In the genomic region with DNA sequence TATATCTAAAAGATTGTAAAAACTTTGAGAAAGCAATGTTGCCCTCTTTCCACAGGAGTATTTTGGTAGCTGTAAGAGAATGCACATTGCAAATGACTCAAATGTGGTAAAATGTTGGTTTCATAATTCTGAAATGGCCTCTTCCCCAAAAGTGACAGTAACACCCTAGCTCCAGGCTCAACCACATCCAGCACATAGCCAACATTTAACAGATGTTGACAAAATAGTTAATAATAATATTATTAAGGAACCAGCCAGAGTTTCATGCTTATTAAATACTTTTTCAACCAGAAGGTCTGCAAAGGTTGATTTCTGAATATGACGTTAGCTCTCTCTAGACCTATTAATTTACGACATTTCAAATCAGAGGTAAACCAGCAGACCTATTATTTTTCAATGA, we compare ENCODE assay signal across 8 cellular contexts. TPM values are rescaled to one million over a fixed set of nuclear protein-coding genes. Genes with fewer than 3 reads are reported as not detected.
DNase-seq lines count a peak whose midpoint lies in the region; ATAC-seq and TF ChIP-seq lines count a peak whose summit lies in the region.

No MANE protein-coding gene starts in this region.

- H2BK120ac ChIP-seq in mesenchymal stem cell (ENCODE audit: low read depth, low read length): no peak overlapping the region

- no peak overlapping the region for H3K18ac ChIP-seq in mesenchymal stem cell (ENCODE audit: low read depth in 1 of 2, low read length in 2 of 2)

- CTCF ChIA-PET in Caco-2 (lab: Charles Lee): no interaction called here

- no peak overlapping the region for H2AK5ac ChIP-seq in mesenchymal stem cell (ENCODE audit: low read length, severe bottlenecking)

- intact Hi-C loops in activated T-helper 2 cell treated with anti-CD3 and anti-CD28 coated beads, Interferon-gamma antibody, Interleukin-2, Interleukin-4, amounts not matched to agents 10 μg/mL and 5 μg/mL and 100 μg/mL, durations not matched to agents 14 hours and 24 hours and 36 hours (cut with micrococcal nuclease): loop anchor here (1.0 to 10.0 kb wide), 4 partner anchors 21 to 1298 kb away; a partner anchor contains a TSS
- intact Hi-C loops in Caco-2 (cut with micrococcal nuclease; ENCODE audit: unreplicated experiment) (no loop called here), head of caudate nucleus (cut with DNase I) (no loop called here)

- no peak overlapping the region for H3K14ac ChIP-seq in mesenchymal stem cell (ENCODE audit: low read length in 2 of 2)

- no peak overlapping the region for H2AFZ ChIP-seq in mesenchymal stem cell (ENCODE audit: low read depth, low read length)

- BruUV-seq in Caco-2 (replicated peaks; lab: Mats Ljungman, UMichigan): no TSS peak

- H3K9me3 ChIP-seq in mesenchymal stem cell (ENCODE audit: control insufficient read depth, low read length): no peaks in the 10 kb centered on the region
- H3K9me3 ChIP-seq in Caco-2: no peaks in the 10 kb centered on the region

- POLR2A ChIA-PET in Caco-2 (lab: Charles Lee): no interaction called here

- WGBS in mesenchymal stem cell: 67% methylated on average over 1 of the region's 2 CpGs

- peak overlapping the region in 1 of 2 experiments; percentile 88 for H3K4me3 ChIP-seq in mesenchymal stem cell (ENCODE audit: insufficient read depth in 1 of 2, low read depth in 1 of 2, low read length in 2 of 2)
- no peak overlapping the region for H3K4me3 ChIP-seq in Caco-2 (ENCODE audit: low read depth, low read length)

- no peaks in the 10 kb centered on the region for H3K9me3 Mint-ChIP-seq in activated T-cell treated with anti-CD3 and anti-CD28 coated beads, Interleukin-2, amount 50 U/mL, for 4 hours
- no peaks in the 10 kb centered on the region for H3K9me3 Mint-ChIP-seq in activated T-helper 2 cell treated with anti-CD3 and anti-CD28 coated beads, Interferon-gamma antibody, Interleukin-2, Interleukin-4, amounts not matched to agents 10 μg/mL and 5 μg/mL and 100 μg/mL, durations not matched to agents 14 hours and 24 hours and 36 hours
- no peaks in the 10 kb centered on the region for H3K9me3 Mint-ChIP-seq in Caco-2 (ENCODE audit: unreplicated experiment)

- peak overlapping the region; percentile 87 for H3K4me3 Mint-ChIP-seq in activated T-cell treated with anti-CD3 and anti-CD28 coated beads, Interleukin-2, amount 50 U/mL, for 4 hours
- H3K4me3 Mint-ChIP-seq in activated T-helper 2 cell treated with anti-CD3 and anti-CD28 coated beads, Interferon-gamma antibody, Interleukin-2, Interleukin-4, amounts not matched to agents 10 μg/mL and 5 μg/mL and 100 μg/mL, durations not matched to agents 14 hours and 24 hours and 36 hours (ENCODE audit: low read depth): peak overlapping the region; percentile 75
- no peak overlapping the region for H3K4me3 Mint-ChIP-seq in Caco-2 (ENCODE audit: unreplicated experiment)

- peak overlapping the region; percentile 97 for H3K9ac ChIP-seq in mesenchymal stem cell (ENCODE audit: low read length)

- no peaks in the 10 kb centered on the region for H3K27me3 ChIP-seq in mesenchymal stem cell (ENCODE audit: control insufficient read depth in 1 of 2, insufficient read depth in 1 of 2, low read length in 2 of 2)
- H3K27me3 ChIP-seq in Caco-2 (replicated peaks; ENCODE audit: control insufficient read depth, insufficient read depth, low read length): no peaks in the 10 kb centered on the region

- peak overlapping the region; percentile 70 for H3K4me2 ChIP-seq in mesenchymal stem cell (ENCODE audit: low read length, poor library complexity, severe bottlenecking)

- peak overlapping the region; percentile 87 for H3K27ac Mint-ChIP-seq in activated T-helper 2 cell treated with anti-CD3 and anti-CD28 coated beads, Interferon-gamma antibody, Interleukin-2, Interleukin-4, amounts not matched to agents 10 μg/mL and 5 μg/mL and 100 μg/mL, durations not matched to agents 14 hours and 24 hours and 36 hours
- H3K27ac Mint-ChIP-seq in Caco-2 (ENCODE audit: unreplicated experiment): no peak overlapping the region

- no peak overlapping the region for H3K4ac ChIP-seq in mesenchymal stem cell (ENCODE audit: low read depth in 1 of 2, low read length in 2 of 2)

- H3K4me1 ChIP-seq in mesenchymal stem cell (ENCODE audit: control insufficient read depth, insufficient read depth, low read depth, low read length) (peaks cover 5% of the 10 kb centered on the region), Caco-2 (no peaks in the 10 kb centered on the region)

- H3K27ac ChIP-seq in mesenchymal stem cell (ENCODE audit: low read length, poor library complexity, severe bottlenecking): peak overlapping the region; percentile 70

- H2BK5ac ChIP-seq in mesenchymal stem cell (ENCODE audit: low read depth, low read length, poor library complexity, severe bottlenecking): no peak overlapping the region

- H3K27me3 Mint-ChIP-seq in activated T-cell treated with anti-CD3 and anti-CD28 coated beads, Interleukin-2, amount 50 U/mL, for 4 hours (ENCODE audit: low read depth): no peaks in the 10 kb centered on the region
- no peaks in the 10 kb centered on the region for H3K27me3 Mint-ChIP-seq in activated T-helper 2 cell treated with anti-CD3 and anti-CD28 coated beads, Interferon-gamma antibody, Interleukin-2, Interleukin-4, amounts not matched to agents 10 μg/mL and 5 μg/mL and 100 μg/mL, durations not matched to agents 14 hours and 24 hours and 36 hours (ENCODE audit: low read depth)
- H3K27me3 Mint-ChIP-seq in Caco-2 (ENCODE audit: insufficient read depth, unreplicated experiment): no peaks in the 10 kb centered on the region

- H4K8ac ChIP-seq in mesenchymal stem cell (ENCODE audit: low read length): no peak overlapping the region

- no peak for TF ChIP-seq CTCF in Caco-2 (IDR thresholded peaks at IDR 0.05; ENCODE audit: insufficient read depth in 1 of 2, low read depth in 1 of 2, low read length in 1 of 2, severe bottlenecking in 1 of 2, unreplicated experiment in 1 of 2)

- H2BK12ac ChIP-seq in mesenchymal stem cell (ENCODE audit: low read length in 2 of 2): no peak overlapping the region

- no peak overlapping the region for H4K91ac ChIP-seq in mesenchymal stem cell (ENCODE audit: low read length)

- H3K4me1 Mint-ChIP-seq in activated T-cell treated with anti-CD3 and anti-CD28 coated beads, Interleukin-2, amount 50 U/mL, for 4 hours (ENCODE audit: low read depth): peaks cover 83% of the 10 kb centered on the region
- H3K4me1 Mint-ChIP-seq in activated T-helper 2 cell treated with anti-CD3 and anti-CD28 coated beads, Interferon-gamma antibody, Interleukin-2, Interleukin-4, amounts not matched to agents 10 μg/mL and 5 μg/mL and 100 μg/mL, durations not matched to agents 14 hours and 24 hours and 36 hours (ENCODE audit: low read depth): peaks cover 75% of the 10 kb centered on the region
- H3K4me1 Mint-ChIP-seq in Caco-2 (ENCODE audit: low read depth, unreplicated experiment): no peaks in the 10 kb centered on the region

- no peak overlapping the region for H3K23ac ChIP-seq in mesenchymal stem cell (ENCODE audit: low read length in 2 of 2)

- no peak overlapping the region for H2BK15ac ChIP-seq in mesenchymal stem cell (ENCODE audit: low read depth, poor library complexity, severe bottlenecking)

- H3K79me1 ChIP-seq in mesenchymal stem cell (replicated peaks; ENCODE audit: low read length, poor library complexity, severe bottlenecking): peaks cover 1% of the 10 kb centered on the region

- peaks cover 3 to 44% of the 10 kb centered on the region in 2 experiments for H3K36me3 ChIP-seq in mesenchymal stem cell (ENCODE audit: control insufficient read depth in 1 of 2, insufficient read depth in 2 of 2, low read depth in 1 of 2, low read length in 2 of 2)
- no peaks in the 10 kb centered on the region for H3K36me3 ChIP-seq in Caco-2 (ENCODE audit: control insufficient read depth, insufficient read depth, low read length)

- ATAC-seq in activated T-cell treated with anti-CD3 and anti-CD28 coated beads, Interleukin-2, amount 50 U/mL, for 4 hours: peak; percentile 71 to 78
- peak; percentile 65 for ATAC-seq in HG03159 (IDR thresholded peaks at IDR 0.05; ENCODE audit: unreplicated experiment)

- peaks cover 10% of the 10 kb centered on the region for H3K36me3 Mint-ChIP-seq in activated T-cell treated with anti-CD3 and anti-CD28 coated beads, Interleukin-2, amount 50 U/mL, for 4 hours (ENCODE audit: insufficient read depth)
- peaks cover 19% of the 10 kb centered on the region for H3K36me3 Mint-ChIP-seq in activated T-helper 2 cell treated with anti-CD3 and anti-CD28 coated beads, Interferon-gamma antibody, Interleukin-2, Interleukin-4, amounts not matched to agents 10 μg/mL and 5 μg/mL and 100 μg/mL, durations not matched to agents 14 hours and 24 hours and 36 hours (ENCODE audit: low read depth)
- no peaks in the 10 kb centered on the region for H3K36me3 Mint-ChIP-seq in Caco-2 (ENCODE audit: insufficient read depth, unreplicated experiment)

- no peak for DNase-seq in activated T-cell treated with anti-CD3 and anti-CD28 coated beads, Interleukin-2, amount 50 U/mL, for 4 hours
- DNase-seq in activated T-cell treated with anti-CD3 and anti-CD28 coated beads for 4 hours: no peak
- DNase-seq in activated T-helper 2 cell treated with anti-CD3 and anti-CD28 coated beads, Interferon-gamma antibody, Interleukin-2, Interleukin-4, amounts not matched to agents 10 μg/mL and 5 μg/mL and 100 μg/mL, durations not matched to agents 14 hours and 24 hours and 36 hours (ENCODE audit: low spot score): no peak
- peak; percentile 43 for DNase-seq in mesenchymal stem cell
- DNase-seq in Caco-2: no peak
- DNase-seq in NCI-H1048 (lab: John Stamatoyannopoulos, UW): no peak
- DNase-seq in head of caudate nucleus: no peak

RNA-seq across cellular contexts. Expression of a gene that starts 1.3 kb away (rescaled TPM):
- 10 to 100 TPM; 41.2 to 82.7 (median 55.9) TPM for total RNA-seq in activated T-cell treated with anti-CD3 and anti-CD28 coated beads, Interleukin-2, amount 50 U/mL, for 4 hours
- 28.6 and 32.2 TPM in 2 replicates for total RNA-seq in activated T-helper 2 cell treated with anti-CD3 and anti-CD28 coated beads, Interferon-gamma antibody, Interleukin-2, Interleukin-4, amounts not matched to agents 10 μg/mL and 5 μg/mL and 100 μg/mL, durations not matched to agents 14 hours and 24 hours and 36 hours
- polyA plus RNA-seq in mesenchymal stem cell (2013, experiment 1 of 2): 429 TPM
- polyA plus RNA-seq in mesenchymal stem cell (2013, experiment 2 of 2): 429 TPM
- 8.3 and 12.0 TPM in 2 replicates for total RNA-seq in Caco-2 (2022)
